In genomic region chr6:43276180-43277082, GRCh38 we compare ENCODE assay signal across 11 cellular contexts. TPM values are rescaled to one million over a fixed set of nuclear protein-coding genes. Genes with fewer than 3 reads are reported as not detected.
DNase-seq lines count a peak whose midpoint lies in the region; ATAC-seq and TF ChIP-seq lines count a peak whose summit lies in the region.
"Had no signal": no experiment of that assay in that cellular context is flagged by ENCODE, and none has a peak within 500 bp of the region (broad histone marks: within the 10 kb centered on the region; RNA-seq: fewer than 3 reads in every experiment).

No MANE protein-coding gene starts in this region.

- no peaks in the 10 kb centered on the region for H3K36me3 ChIP-seq in iPS-20b (ENCODE audit: insufficient read depth, low read depth, low read length)
- no peaks in the 10 kb centered on the region for H3K36me3 ChIP-seq in stomach

- no peak overlapping the region for H3K27ac ChIP-seq in iPS-20b (ENCODE audit: low read length)
- H3K27ac ChIP-seq in stomach: no peak overlapping the region

- TF ChIP-seq CTCF in stomach (IDR thresholded peaks at IDR 0.05): no peak

- H3K9me3 ChIP-seq in iPS-20b (ENCODE audit: insufficient read depth, low read depth, low read length) (no peaks in the 10 kb centered on the region), stomach (no peaks in the 10 kb centered on the region)

- no peak for DNase-seq in activated CD4-positive, CD25-positive, alpha-beta regulatory T cell treated with anti-CD3 and anti-CD28 coated beads, Interleukin-2, amount 50 U/mL, for 72 hours
- peak; percentile 36 to 43 for DNase-seq in activated T-cell treated with anti-CD3 and anti-CD28 coated beads, Interleukin-2, amount 50 U/mL, for 48 hours
- DNase-seq in stomach: no peak
- no peak for DNase-seq in NCI-H510A treated with DMSO at 0.1 percent for 48 hours (lab: John Stamatoyannopoulos, UW)
- no peak for DNase-seq in iPS-NIHi11 (ENCODE audit: low spot score)

- H3K4me1 ChIP-seq in iPS-20b (ENCODE audit: insufficient read depth, low read length): peaks cover 24% of the 10 kb centered on the region
- H3K4me1 ChIP-seq in stomach: peaks cover 16 to 29% (median 20%) of the 10 kb centered on the region in 4 donors

- peaks cover 64% of the 10 kb centered on the region for H3K27me3 ChIP-seq in iPS-20b (ENCODE audit: insufficient read depth, low read length)
- H3K27me3 ChIP-seq in stomach: peaks cover 0 to 56% (median 15%) of the 10 kb centered on the region in 3 donors

- intact Hi-C loops in stomach (cut with DNase I; ENCODE audit: low total_unique reads): loop anchor here (10.0 kb wide), 1 partner anchor 58 kb away; no protein-coding TSS in a partner anchor

- ATAC-seq in activated CD4-positive, CD25-positive, alpha-beta regulatory T cell treated with anti-CD3 and anti-CD28 coated beads, Interleukin-2, amount 50 U/mL, for 24 hours: peak; percentile 47 to 60
- no peak for ATAC-seq in HG02970 (IDR thresholded peaks at IDR 0.05; ENCODE audit: low FRiP score, unreplicated experiment)

- H3K4me3 ChIP-seq in iPS-20b (ENCODE audit: low read length) (peak overlapping the region; percentile 75), stomach (peak overlapping the region; percentile 46 to 59 (median 47))

- no peak for TF ChIP-seq EP300 in stomach (IDR thresholded peaks at IDR 0.05)

- H3K9ac ChIP-seq in iPS-20b (ENCODE audit: low read depth, low read length): no peak overlapping the region; the same call in 1 of the 2 replicates

- WGBS in stomach, 5 donors: 38 to 60% (median 48%) methylated on average over 47 to 49 of the region's 49 CpGs

- TF ChIP-seq POLR2A in stomach (IDR thresholded peaks at IDR 0.05): no peak

RNA-seq across cellular contexts. Expression of gene SLC22A7, which starts 21.6 kb away (rescaled TPM):
- not detected for total RNA-seq in stomach
- polyA plus RNA-seq in stomach: not detected
- total RNA-seq: epithelial cell of proximal tubule, LHCN-M2, renal cortical epithelial cell had no signal

RNA-seq across cellular contexts. Expression of gene CRIP3, which starts 32.2 kb away (rescaled TPM):
- under 1 TPM in 1 of 5 donors, not detected in 4; 0.92 TPM for total RNA-seq in stomach
- 1 to 10 TPM in 1 of 3 donors, under 1 TPM in 1, not detected in 1; 0.37 to 1.6 TPM for polyA plus RNA-seq in stomach
- total RNA-seq: epithelial cell of proximal tubule, LHCN-M2 had no signal

RNA-seq across cellular contexts. Expression of gene TTBK1, which starts 33.1 kb away (rescaled TPM):
- total RNA-seq in stomach: under 1 TPM in 2 of 5 donors, not detected in 3; 0.14 to 0.37 TPM
- under 1 TPM; 0.05 to 0.15 (median 0.12) TPM for polyA plus RNA-seq in stomach

RNA-seq across cellular contexts. Expression of gene DNPH1, which starts 47.1 kb away (rescaled TPM):
- total RNA-seq in stomach: 100 to 1,000 TPM in 1 of 5 donors, 10 to 100 TPM in 3, not detected in 1; 42.9 to 136 (median 66.5) TPM
- polyA plus RNA-seq in stomach: 100 to 1,000 TPM; 109 to 158 (median 113) TPM

Comparison
In these comparisons a context has a peak if more than half of its experiments do, and no peak if none do; other contexts are left out.
1. DNase-seq: peak in activated T-cell treated with anti-CD3 and anti-CD28 coated beads, Interleukin-2, amount 50 U/mL, for 48 hours (2 of 2); none in activated CD4-positive, CD25-positive, alpha-beta regulatory T cell treated with anti-CD3 and anti-CD28 coated beads, Interleukin-2, amount 50 U/mL, for 72 hours (single experiment), stomach (single experiment), NCI-H510A treated with DMSO at 0.1 percent for 48 hours (single experiment) and iPS-NIHi11 (single experiment).